Comparison of ENCODE assay signal across 8 cellular contexts in genomic region chr20:8454137-8454712, GRCh38.
DNase-seq lines count a peak whose midpoint lies in the region; ATAC-seq and TF ChIP-seq lines count a peak whose summit lies in the region.

No MANE protein-coding gene starts in this region.

- no peak for TF ChIP-seq POLR2A in ovary (IDR thresholded peaks at IDR 0.05)

- H3K27ac ChIP-seq in ovary = no peak overlapping the region

- no peaks in the 10 kb centered on the region for H3K36me3 ChIP-seq in ovary

- ATAC-seq in GM19324 (IDR thresholded peaks at IDR 0.05; ENCODE audit: low FRiP score, unreplicated experiment) (peak; percentile 57), HG02870 (IDR thresholded peaks at IDR 0.05; ENCODE audit: unreplicated experiment) (no peak), HG03439 (IDR thresholded peaks at IDR 0.05; ENCODE audit: unreplicated experiment) (no peak)

- WGBS in ovary, 3 donors = 76 to 78% (median 77%) methylated on average over 6 of the region's 6 CpGs

- intact Hi-C loops in ovary (cut with DNase I) = no loop called here

- TF ChIP-seq CTCF in ovary (IDR thresholded peaks at IDR 0.05) = no peak

- H3K27me3 ChIP-seq in ovary = no peaks in the 10 kb centered on the region

- H3K4me3 ChIP-seq in ovary = no peak overlapping the region

- DNase-seq in DMS 273 treated with DMSO at 0.1 percent for 48 hours (lab: John Stamatoyannopoulos, UW) (peak; percentile 58), MV-4-11 (lab: John Stamatoyannopoulos, UW) (peak; percentile 87), left kidney (ENCODE audit: low read depth, low spot score) (peak; percentile 41), ovary (no peak)
- DNase-seq in activated T-cell treated with anti-CD3 and anti-CD28 coated beads, Interleukin-2, amount 50 U/mL, for 48 hours = peak; percentile 20 to 36

- no peak for TF ChIP-seq EP300 in ovary (IDR thresholded peaks at IDR 0.05)

- no peaks in the 10 kb centered on the region for H3K9me3 ChIP-seq in ovary

- no peaks in the 10 kb centered on the region for H3K4me1 ChIP-seq in ovary (ENCODE audit: insufficient read depth)

Comparison
In these comparisons a context has a peak if more than half of its experiments do, and no peak if none do; other contexts are left out.
1. DNase-seq: peak in DMS 273 treated with DMSO at 0.1 percent for 48 hours (single experiment), MV-4-11 (single experiment), activated T-cell treated with anti-CD3 and anti-CD28 coated beads, Interleukin-2, amount 50 U/mL, for 48 hours (2 of 2) and left kidney (single experiment); none in ovary (0 of 5).